In genomic region chr19:42121666-42122069, GRCh38 we compare ENCODE assay signal across 8 cellular contexts. TPM values are rescaled to one million over a fixed set of nuclear protein-coding genes. Genes with fewer than 3 reads are reported as not detected.
DNase-seq lines count a peak whose midpoint lies in the region; ATAC-seq and TF ChIP-seq lines count a peak whose summit lies in the region.

No MANE protein-coding gene starts in this region.

- no peak overlapping the region for H4K5ac ChIP-seq in H9 (ENCODE audit: insufficient read length, low read depth, low read length)

- no peak overlapping the region for H3K18ac ChIP-seq in H9 (ENCODE audit: insufficient read length, low read depth, low read length)

- H3K79me2 ChIP-seq in OCI-LY1 (ENCODE audit: insufficient read depth, low read length) = no peaks in the 10 kb centered on the region
- H3K79me2 ChIP-seq in H9 (ENCODE audit: insufficient read depth, low read length) = no peaks in the 10 kb centered on the region

- H3K4me3 ChIP-seq in GM12864 (ENCODE audit: low read depth, low read length) (peak overlapping the region; percentile 37), OCI-LY1 (ENCODE audit: low read depth, low read length, poor library complexity, severe bottlenecking) (peak overlapping the region; percentile 29), heart left ventricle (peak overlapping the region in 1 of 12 donors; percentile 17)

- no peak overlapping the region for H3K4me3 Mint-ChIP-seq in H9

- intact Hi-C loops in heart left ventricle (cut with DNase I) = no loop called here

- no peak overlapping the region for H4K8ac ChIP-seq in H9 (replicated peaks; ENCODE audit: insufficient read length, low read depth, low read length)

- H3K36me3 ChIP-seq in OCI-LY1 (ENCODE audit: insufficient read depth, low read length) (peaks cover 16% of the 10 kb centered on the region), heart left ventricle (peaks cover 0 to 12% (median 0%) of the 10 kb centered on the region in 9 donors)

- no peak overlapping the region for H2BK12ac ChIP-seq in H9 (ENCODE audit: insufficient read length, low read depth, low read length)

- H3K9me2 ChIP-seq in OCI-LY1 (ENCODE audit: low read depth, low read length) = no peaks in the 10 kb centered on the region

- H2BK5ac ChIP-seq in H9 (ENCODE audit: insufficient read length, low read length) = no peak overlapping the region

- no peak for TF ChIP-seq CTCF in GM12864 (IDR thresholded peaks at IDR 0.05; ENCODE audit: low read depth, low read length, missing control alignments)
- TF ChIP-seq CTCF in OCI-LY1 (IDR thresholded peaks at IDR 0.05; ENCODE audit: low read length) = no peak
- TF ChIP-seq CTCF in heart left ventricle (IDR thresholded peaks at IDR 0.05) = no peak
- no peak for TF ChIP-seq CTCF in H9 (conservative IDR thresholded peaks at IDR 0.05)

- H3K23me2 ChIP-seq in H9 (ENCODE audit: insufficient read length, low read depth, low read length, poor library complexity, severe bottlenecking) = no peaks in the 10 kb centered on the region

- no peak for DNase-seq in GM12864 (ENCODE audit: low read depth)
- DNase-seq in activated T-cell treated with anti-CD3 and anti-CD28 coated beads, Interleukin-2, amount 50 U/mL, for 48 hours = peak; percentile 88 to 89
- peak; percentile 52 to 78 (median 67) for DNase-seq in heart left ventricle
- DNase-seq in stimulated activated CD4-positive, alpha-beta T cell treated with anti-CD3 and anti-CD28 coated beads, Interleukin-4, amount 100 ng/mL, for 1 hour = peak; percentile 85
- DNase-seq in H9 = no peak
- DNase-seq in NCI-H1092 (lab: John Stamatoyannopoulos, UW) = no peak

- H3K27me3 ChIP-seq in OCI-LY1 (ENCODE audit: insufficient read depth, low read length) (no peaks in the 10 kb centered on the region), heart left ventricle (peaks cover 0 to 19% (median 0%) of the 10 kb centered on the region in 9 donors), H9 (ENCODE audit: insufficient read depth, low read length) (no peaks in the 10 kb centered on the region)

- H3K23ac ChIP-seq in H9 (ENCODE audit: insufficient read length, low read depth, low read length) = no peak overlapping the region

- peaks cover 14 to 23% of the 10 kb centered on the region in 2 experiments for H3K4me1 Mint-ChIP-seq in H9

- no peaks in the 10 kb centered on the region for H4K20me1 ChIP-seq in OCI-LY1 (ENCODE audit: insufficient read depth, low read length)
- no peaks in the 10 kb centered on the region for H4K20me1 ChIP-seq in H9 (ENCODE audit: control insufficient read depth, insufficient read depth, insufficient read length)

- 0 to 60% (median 31%) methylated on average over 1 to 8 of the region's 8 CpGs for WGBS in heart left ventricle, 4 donors
- WGBS in H9 (ENCODE audit: extremely low coverage, insufficient read length, low lambda C conversion rate) = no CpG with 5 or more reads among the region's 8 CpGs

- no peak overlapping the region for H4K91ac ChIP-seq in H9 (ENCODE audit: insufficient read length, low read depth, low read length)

- H3K4ac ChIP-seq in H9 (ENCODE audit: low read depth, low read length) = no peak overlapping the region

- H3K9me3 ChIP-seq in OCI-LY1 (ENCODE audit: low read length) = 0 out of 2 replicates have a peak, but pooled peaks cover 2% of the 10 kb centered on the region
- peaks cover 0 to 3% (median 0%) of the 10 kb centered on the region in 12 donors for H3K9me3 ChIP-seq in heart left ventricle
- H3K9me3 ChIP-seq in H9 (ENCODE audit: control insufficient read depth, low read depth, low read length) = no peaks in the 10 kb centered on the region

- H3K79me1 ChIP-seq in H9 (ENCODE audit: insufficient read depth, low read depth, low read length, poor library complexity, severe bottlenecking) = no peaks in the 10 kb centered on the region

- no peak overlapping the region for H2BK120ac ChIP-seq in H9 (ENCODE audit: low read depth, low read length, poor library complexity, severe bottlenecking)

- no peak overlapping the region for H2AK5ac ChIP-seq in H9 (ENCODE audit: insufficient read length, low read length)

- H3K27me3 Mint-ChIP-seq in H9 (ENCODE audit: low read depth) = peaks cover 19% of the 10 kb centered on the region

- no peaks in the 10 kb centered on the region for H3K36me3 Mint-ChIP-seq in H9 (ENCODE audit: insufficient read depth in 1 of 3, low read depth in 3 of 3)

- H2BK20ac ChIP-seq in H9 (ENCODE audit: low read depth, low read length, poor library complexity, severe bottlenecking) = no peak overlapping the region

- H3K27ac ChIP-seq in OCI-LY1 (ENCODE audit: low read depth, low read length, poor library complexity, severe bottlenecking) (peak overlapping the region; percentile 83), heart left ventricle (peak overlapping the region in 1 of 12 donors; percentile 67), H9 (ENCODE audit: insufficient read length, low read depth, low read length) (no peak overlapping the region)

- H3F3A ChIP-seq in OCI-LY1 (ENCODE audit: insufficient read depth, low read length) = peaks cover 4% of the 10 kb centered on the region; the same call in 1 of the 2 replicates

- H3K4me2 ChIP-seq in OCI-LY1 (ENCODE audit: low read length) (peak overlapping the region; percentile 35), H9 (ENCODE audit: insufficient read depth, insufficient read length, low read length) (no peak overlapping the region)

- H2BK15ac ChIP-seq in H9 (ENCODE audit: low read depth, low read length) = no peak overlapping the region

- H3K9ac ChIP-seq in OCI-LY1 (ENCODE audit: low read length) (peak overlapping the region; percentile 45; the same call in 1 of the 2 replicates), H9 (ENCODE audit: extremely low read depth, insufficient read length, low read length) (no peak overlapping the region)

- TF ChIP-seq POLR2A in heart left ventricle (IDR thresholded peaks at IDR 0.05) = no peak

- H3K27ac Mint-ChIP-seq in H9 = no peak overlapping the region; a peak in 1 of 7 replicates

- ATAC-seq in heart left ventricle = peak; percentile 45 to 82 (median 68)
- no peak for ATAC-seq in HG03457 (IDR thresholded peaks at IDR 0.05; ENCODE audit: unreplicated experiment)

- no peaks in the 10 kb centered on the region; a peak in 1 of 5 replicates for H3K9me3 Mint-ChIP-seq in H9

- H2AFZ ChIP-seq in OCI-LY1 (ENCODE audit: low read length) (no peak overlapping the region), H9 (ENCODE audit: low read length) (no peak overlapping the region)

- H3K4me1 ChIP-seq in OCI-LY1 (ENCODE audit: insufficient read depth, low read length, severe bottlenecking) (peaks cover 37% of the 10 kb centered on the region), heart left ventricle (peaks cover 0 to 47% (median 0%) of the 10 kb centered on the region in 12 donors), H9 (ENCODE audit: insufficient read depth, low read length) (0 out of 2 replicates have a peak, but pooled peaks cover 2% of the 10 kb centered on the region)

- no peak overlapping the region for H3T11ph ChIP-seq in H9 (ENCODE audit: low read length)

- no peak overlapping the region; the same call in 1 of the 2 replicates for H3K14ac ChIP-seq in H9 (ENCODE audit: insufficient read depth, low read length)

- no peak overlapping the region for H3K56ac ChIP-seq in H9 (ENCODE audit: insufficient read length, low read depth, low read length)

RNA-seq across cellular contexts. Expression of gene POU2F2, which starts 10.6 kb away (rescaled TPM):
- total RNA-seq in heart left ventricle = 10 to 100 TPM in 1 of 9 donors, 1 to 10 TPM in 1, under 1 TPM in 7; 0.16 to 10.1 (median 0.50) TPM
- polyA plus RNA-seq in heart left ventricle = under 1 TPM; 0.61 to 0.69 TPM
- 2.8 and 2.9 TPM in 2 replicates for total RNA-seq in H9 (2021)

RNA-seq across cellular contexts. Expression of gene ZNF574, which starts 45.7 kb away (rescaled TPM):
- total RNA-seq in heart left ventricle (10 to 100 TPM in 3 of 9 donors, 1 to 10 TPM in 6; 6.3 to 17.7 (median 8.8) TPM), H9 (2021) (35.6 and 36.3 TPM in 2 replicates)
- polyA plus RNA-seq in heart left ventricle = 1 to 10 TPM; 5.1 to 6.9 TPM

RNA-seq across cellular contexts. Expression of gene GRIK5, which starts 51.7 kb away (rescaled TPM):
- 1 to 10 TPM; 1.4 to 9.0 (median 3.6) TPM for total RNA-seq in heart left ventricle
- under 1 TPM; 0.28 to 0.72 TPM for polyA plus RNA-seq in heart left ventricle
- total RNA-seq in H9 (2021) = 43.1 and 45.0 TPM in 2 replicates

Comparison
In these comparisons a context has a peak if more than half of its experiments do, and no peak if none do; other contexts are left out.
1. DNase-seq: peak in activated T-cell treated with anti-CD3 and anti-CD28 coated beads, Interleukin-2, amount 50 U/mL, for 48 hours (2 of 2), heart left ventricle (5 of 5) and stimulated activated CD4-positive, alpha-beta T cell treated with anti-CD3 and anti-CD28 coated beads, Interleukin-4, amount 100 ng/mL, for 1 hour (single experiment); none in GM12864 (single experiment), H9 (single experiment) and NCI-H1092 (single experiment).